In the genomic region with DNA sequence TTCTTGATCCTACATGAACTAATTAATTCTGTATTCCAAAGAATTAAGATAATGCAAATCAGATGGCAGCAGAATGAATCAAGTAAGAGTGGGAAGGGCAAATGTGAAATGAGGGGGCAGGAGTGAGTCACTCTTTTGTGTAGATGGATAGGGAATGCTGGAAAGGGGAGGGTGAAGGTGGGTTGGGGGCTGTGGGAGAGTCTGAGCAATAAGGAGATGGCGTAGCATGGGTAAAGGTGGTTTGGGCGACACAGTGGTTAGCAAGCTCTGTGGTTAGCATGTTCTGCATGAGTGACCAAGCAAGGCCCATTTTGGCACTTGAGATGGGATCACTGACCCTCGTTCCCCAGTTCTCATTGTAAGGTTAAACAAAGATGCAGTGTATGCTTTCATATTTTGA, we compare ENCODE assay signal across 1 cellular context.
TF ChIP-seq lines count a peak whose summit lies in the region.

No MANE protein-coding gene starts in this region.

TF ChIP-seq in SK-N-SH, 30 proteins besides CTCF, POLR2A, EP300 and RAD21 (continued from another document):
- TF ChIP-seq RCOR1 (IDR thresholded peaks at IDR 0.05; ENCODE audit: low read length), result no peak
